ENCODE assay signal across 13 cellular contexts in the genomic region with DNA sequence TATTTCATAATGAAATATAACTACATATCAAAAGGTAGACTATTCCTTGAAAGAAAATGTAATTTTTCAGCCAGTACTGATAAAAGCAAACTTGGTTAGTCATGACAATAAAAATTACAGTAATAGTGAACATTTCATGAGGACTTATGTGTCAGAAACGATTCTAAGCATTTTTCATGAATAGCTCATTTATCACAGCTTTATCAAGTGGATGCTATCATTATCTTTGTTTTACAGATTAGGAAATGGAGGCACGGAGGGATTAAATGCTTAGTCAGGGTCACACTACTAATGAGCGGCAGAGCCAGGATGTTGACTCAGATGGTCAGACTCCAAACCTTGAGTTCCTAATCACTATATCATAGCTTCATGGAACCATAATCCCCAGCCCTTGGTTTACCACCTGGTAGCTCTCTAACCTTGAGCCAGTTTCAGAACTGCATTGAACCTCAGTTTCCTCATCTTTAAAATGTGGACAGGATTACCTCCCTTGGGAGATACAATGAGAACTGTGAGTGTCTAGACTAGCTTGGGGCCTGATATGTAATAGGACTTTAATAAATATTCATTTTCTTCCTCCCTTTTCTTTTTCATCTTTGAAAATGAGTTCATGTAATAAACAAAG.
DNase-seq lines count a peak whose midpoint lies in the region; ATAC-seq and TF ChIP-seq lines count a peak whose summit lies in the region.
"Had no signal": no experiment of that assay in that cellular context is flagged by ENCODE, and none has a peak within 500 bp of the region (broad histone marks: within the 10 kb centered on the region; RNA-seq: fewer than 3 reads in every experiment).

No MANE protein-coding gene starts in this region.

- H3K9me3 ChIP-seq in breast epithelium: no peaks in the 10 kb centered on the region

- no peaks in the 10 kb centered on the region for H3K4me1 ChIP-seq in breast epithelium

- POLR2A ChIA-PET in MCF 10A (lab: Yijun Ruan, JAX): interaction anchor here (1.4 kb wide), 1 partner anchor 72 kb away, joined by 3 read pairs; no protein-coding TSS in a partner anchor

- H3K4me3 Mint-ChIP-seq in MCF 10A (ENCODE audit: unreplicated experiment): no peak overlapping the region
- no peak overlapping the region for H3K4me3 Mint-ChIP-seq in activated T-helper 17 cell treated with anti-CD3 and anti-CD28 coated beads, Interleukin-2, amount 50 U/mL, for 72 hours
- H3K4me3 Mint-ChIP-seq: activated CD4-positive, alpha-beta memory T cell treated with anti-CD3 and anti-CD28 coated beads for 36 hours; type B pancreatic cell had no signal

- CTCF ChIA-PET in MCF 10A (lab: Yijun Ruan, JAX): no interaction called here

- H3K27me3 Mint-ChIP-seq in MCF 10A (ENCODE audit: insufficient read depth, unreplicated experiment): no peaks in the 10 kb centered on the region
- no peaks in the 10 kb centered on the region for H3K27me3 Mint-ChIP-seq in activated T-helper 17 cell treated with anti-CD3 and anti-CD28 coated beads, Interleukin-2, amount 50 U/mL, for 72 hours
- H3K27me3 Mint-ChIP-seq: activated CD4-positive, alpha-beta memory T cell treated with anti-CD3 and anti-CD28 coated beads for 36 hours; type B pancreatic cell had no signal

- no peaks in the 10 kb centered on the region for H3K36me3 ChIP-seq in breast epithelium

- no peaks in the 10 kb centered on the region for H3K27me3 ChIP-seq in breast epithelium

- H3K27ac Mint-ChIP-seq in MCF 10A (ENCODE audit: low read depth, unreplicated experiment): no peak overlapping the region
- H3K27ac Mint-ChIP-seq in activated T-helper 17 cell treated with anti-CD3 and anti-CD28 coated beads, Interleukin-2, amount 50 U/mL, for 72 hours: peak overlapping the region; percentile 58
- H3K27ac Mint-ChIP-seq: activated CD4-positive, alpha-beta memory T cell treated with anti-CD3 and anti-CD28 coated beads for 36 hours; type B pancreatic cell had no signal

- no peak for TF ChIP-seq POLR2A in breast epithelium (IDR thresholded peaks at IDR 0.05)

- DNase-seq in MCF 10A (ENCODE audit: unreplicated experiment): peak; percentile 16
- DNase-seq in breast epithelium (ENCODE audit: low spot score in 2 of 2): no peak
- peak; percentile 98 for DNase-seq in fibroblast of the aortic adventitia (ENCODE audit: low read depth)
- DNase-seq in stromal cell of bone marrow (ENCODE audit: low read depth): peak; percentile 29
- no peak for DNase-seq in activated CD8-positive, alpha-beta memory T cell treated with anti-CD3 and anti-CD28 coated beads for 24 hours
- no peak for DNase-seq in NCI-H2227 (lab: John Stamatoyannopoulos, UW; ENCODE audit: unreplicated experiment)
- DNase-seq in SW480 (ENCODE audit: low spot score): no peak
- DNase-seq: activated CD4-positive, alpha-beta memory T cell treated with anti-CD3 and anti-CD28 coated beads for 36 hours; activated naive CD4-positive, alpha-beta T cell treated with anti-CD3 and anti-CD28 coated beads, Interleukin-2, amount 50 U/mL, for 16 hours; NCI-H1105 had no signal

- H3K9me3 Mint-ChIP-seq in MCF 10A (ENCODE audit: unreplicated experiment): no peaks in the 10 kb centered on the region
- no peaks in the 10 kb centered on the region for H3K9me3 Mint-ChIP-seq in activated T-helper 17 cell treated with anti-CD3 and anti-CD28 coated beads, Interleukin-2, amount 50 U/mL, for 72 hours
- H3K9me3 Mint-ChIP-seq: activated CD4-positive, alpha-beta memory T cell treated with anti-CD3 and anti-CD28 coated beads for 36 hours; type B pancreatic cell had no signal

- peak; percentile 23 for ATAC-seq in activated T-helper 17 cell treated with anti-CD3 and anti-CD28 coated beads, Interleukin-2, amount 50 U/mL, for 72 hours (replicated peaks)

- TF ChIP-seq CTCF in MCF 10A (IDR thresholded peaks at IDR 0.05; ENCODE audit: unreplicated experiment): no peak
- TF ChIP-seq CTCF in breast epithelium (IDR thresholded peaks at IDR 0.05): no peak
- TF ChIP-seq CTCF in fibroblast of the aortic adventitia (IDR thresholded peaks at IDR 0.05; ENCODE audit: insufficient read depth, low read length): no peak

- peaks cover 21% of the 10 kb centered on the region for H3K4me1 Mint-ChIP-seq in MCF 10A (ENCODE audit: insufficient read depth, unreplicated experiment)
- peaks cover 19% of the 10 kb centered on the region for H3K4me1 Mint-ChIP-seq in activated T-helper 17 cell treated with anti-CD3 and anti-CD28 coated beads, Interleukin-2, amount 50 U/mL, for 72 hours

- H3K27ac ChIP-seq in breast epithelium: no peak overlapping the region

- H3K4me3 ChIP-seq in breast epithelium: no peak overlapping the region
- no peak overlapping the region for H3K4me3 ChIP-seq in fibroblast of the aortic adventitia (ENCODE audit: low read depth, low read length)
- H3K4me3 ChIP-seq: skin epidermis had no signal

- no TSS peak for BruUV-seq in MCF 10A (replicated peaks; lab: Mats Ljungman, UMichigan)

- intact Hi-C loops in MCF 10A (cut with micrococcal nuclease) (no loop called here), breast epithelium (cut with DNase I; ENCODE audit: low total_unique reads) (no loop called here)

- H3K36me3 Mint-ChIP-seq in MCF 10A (ENCODE audit: insufficient read depth, unreplicated experiment): no peaks in the 10 kb centered on the region
- H3K36me3 Mint-ChIP-seq in activated T-helper 17 cell treated with anti-CD3 and anti-CD28 coated beads, Interleukin-2, amount 50 U/mL, for 72 hours (ENCODE audit: low read depth): no peaks in the 10 kb centered on the region
- H3K36me3 Mint-ChIP-seq: activated CD4-positive, alpha-beta memory T cell treated with anti-CD3 and anti-CD28 coated beads for 36 hours; type B pancreatic cell had no signal

Comparison
In these comparisons a context has a peak if more than half of its experiments do, and no peak if none do; other contexts are left out.
1. DNase-seq: peak in MCF 10A (single experiment), fibroblast of the aortic adventitia (single experiment) and stromal cell of bone marrow (single experiment); none in breast epithelium (0 of 2), activated CD8-positive, alpha-beta memory T cell treated with anti-CD3 and anti-CD28 coated beads for 24 hours (single experiment), NCI-H2227 (single experiment) and SW480 (single experiment).